ENCODE assay signal across 1 cellular context in the genomic region with DNA sequence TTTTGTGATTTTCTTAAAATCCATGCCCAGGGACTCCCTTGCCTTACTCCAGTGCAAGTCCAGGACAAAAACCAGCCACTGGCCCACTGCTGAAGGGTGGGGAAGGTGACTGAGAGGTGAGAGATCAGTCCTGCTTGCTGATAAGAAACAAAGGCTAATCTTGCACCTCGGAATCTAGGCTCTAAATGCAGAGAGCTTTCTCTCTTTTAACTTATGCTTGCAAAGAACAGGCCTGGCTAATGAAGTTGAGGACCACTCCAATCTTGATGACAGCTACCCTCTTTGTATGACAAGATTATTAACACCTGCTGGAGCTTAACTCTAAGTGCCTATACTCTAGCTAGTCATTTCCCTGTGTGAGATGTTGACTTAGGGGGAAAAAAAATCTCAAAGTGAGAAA.
TF ChIP-seq lines count a peak whose summit lies in the region.

No MANE protein-coding gene starts in this region.

TF ChIP-seq in GM23338, 12 proteins besides CTCF, POLR2A, EP300 and RAD21 (continued from another document):
- TF ChIP-seq, protein P1, sequence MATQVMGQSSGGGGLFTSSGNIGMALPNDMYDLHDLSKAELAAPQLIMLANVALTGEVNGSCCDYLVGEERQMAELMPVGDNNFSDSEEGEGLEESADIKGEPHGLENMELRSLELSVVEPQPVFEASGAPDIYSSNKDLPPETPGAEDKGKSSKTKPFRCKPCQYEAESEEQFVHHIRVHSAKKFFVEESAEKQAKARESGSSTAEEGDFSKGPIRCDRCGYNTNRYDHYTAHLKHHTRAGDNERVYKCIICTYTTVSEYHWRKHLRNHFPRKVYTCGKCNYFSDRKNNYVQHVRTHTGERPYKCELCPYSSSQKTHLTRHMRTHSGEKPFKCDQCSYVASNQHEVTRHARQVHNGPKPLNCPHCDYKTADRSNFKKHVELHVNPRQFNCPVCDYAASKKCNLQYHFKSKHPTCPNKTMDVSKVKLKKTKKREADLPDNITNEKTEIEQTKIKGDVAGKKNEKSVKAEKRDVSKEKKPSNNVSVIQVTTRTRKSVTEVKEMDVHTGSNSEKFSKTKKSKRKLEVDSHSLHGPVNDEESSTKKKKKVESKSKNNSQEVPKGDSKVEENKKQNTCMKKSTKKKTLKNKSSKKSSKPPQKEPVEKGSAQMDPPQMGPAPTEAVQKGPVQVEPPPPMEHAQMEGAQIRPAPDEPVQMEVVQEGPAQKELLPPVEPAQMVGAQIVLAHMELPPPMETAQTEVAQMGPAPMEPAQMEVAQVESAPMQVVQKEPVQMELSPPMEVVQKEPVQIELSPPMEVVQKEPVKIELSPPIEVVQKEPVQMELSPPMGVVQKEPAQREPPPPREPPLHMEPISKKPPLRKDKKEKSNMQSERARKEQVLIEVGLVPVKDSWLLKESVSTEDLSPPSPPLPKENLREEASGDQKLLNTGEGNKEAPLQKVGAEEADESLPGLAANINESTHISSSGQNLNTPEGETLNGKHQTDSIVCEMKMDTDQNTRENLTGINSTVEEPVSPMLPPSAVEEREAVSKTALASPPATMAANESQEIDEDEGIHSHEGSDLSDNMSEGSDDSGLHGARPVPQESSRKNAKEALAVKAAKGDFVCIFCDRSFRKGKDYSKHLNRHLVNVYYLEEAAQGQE (IDR thresholded peaks at IDR 0.05; ENCODE audit: unreplicated experiment), result no peak
- TF ChIP-seq ZNF114 (CRISPR knock-in tag; IDR thresholded peaks at IDR 0.05) (no peak), EZH2 (IDR thresholded peaks at IDR 0.05; ENCODE audit: low read depth, unreplicated experiment) (no peak), JUNB (IDR thresholded peaks at IDR 0.05; ENCODE audit: unreplicated experiment) (no peak), EZH2phosphoT487 (IDR thresholded peaks at IDR 0.05; ENCODE audit: unreplicated experiment) (no peak)
- TF ChIP-seq, protein P2, sequence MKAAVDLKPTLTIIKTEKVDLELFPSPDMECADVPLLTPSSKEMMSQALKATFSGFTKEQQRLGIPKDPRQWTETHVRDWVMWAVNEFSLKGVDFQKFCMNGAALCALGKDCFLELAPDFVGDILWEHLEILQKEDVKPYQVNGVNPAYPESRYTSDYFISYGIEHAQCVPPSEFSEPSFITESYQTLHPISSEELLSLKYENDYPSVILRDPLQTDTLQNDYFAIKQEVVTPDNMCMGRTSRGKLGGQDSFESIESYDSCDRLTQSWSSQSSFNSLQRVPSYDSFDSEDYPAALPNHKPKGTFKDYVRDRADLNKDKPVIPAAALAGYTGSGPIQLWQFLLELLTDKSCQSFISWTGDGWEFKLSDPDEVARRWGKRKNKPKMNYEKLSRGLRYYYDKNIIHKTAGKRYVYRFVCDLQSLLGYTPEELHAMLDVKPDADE (IDR thresholded peaks at IDR 0.05), result no peak
